13 cellular contexts compared by ENCODE assay signal in genomic region chr17:15384142-15384803, GRCh38. TPM values are rescaled to one million over a fixed set of nuclear protein-coding genes. Genes with fewer than 3 reads are reported as not detected.
DNase-seq lines count a peak whose midpoint lies in the region; ATAC-seq and TF ChIP-seq lines count a peak whose summit lies in the region.
"Had no signal": no experiment of that assay in that cellular context is flagged by ENCODE, and none has a peak within 500 bp of the region (broad histone marks: within the 10 kb centered on the region; RNA-seq: fewer than 3 reads in every experiment).

No MANE protein-coding gene starts in this region.

- H3K9me3 Mint-ChIP-seq in endothelial cell (ENCODE audit: unreplicated experiment) (no peaks in the 10 kb centered on the region), type B pancreatic cell (peaks cover 4% of the 10 kb centered on the region)

- no peak for TF ChIP-seq EP300 in suprapubic skin (IDR thresholded peaks at IDR 0.05)

- no peaks in the 10 kb centered on the region for H3K36me3 ChIP-seq in MG63
- H3K36me3 ChIP-seq in lung (ENCODE audit: control insufficient read depth in 2 of 2, insufficient read depth in 2 of 2, low read length in 2 of 2): no peaks in the 10 kb centered on the region
- no peaks in the 10 kb centered on the region for H3K36me3 ChIP-seq in suprapubic skin

- no peaks in the 10 kb centered on the region for H3K4me1 ChIP-seq in lung (ENCODE audit: control insufficient read depth in 2 of 2, insufficient read depth in 2 of 2, low read length in 2 of 2)
- peaks cover 18% of the 10 kb centered on the region for H3K4me1 ChIP-seq in suprapubic skin

- H3K4me3 ChIP-seq in MG63 (peak overlapping the region; percentile 11; the same call in 1 of the 2 replicates), lung (no peak overlapping the region), suprapubic skin (peak overlapping the region; percentile 35)

- H3K4me1 Mint-ChIP-seq in endothelial cell (ENCODE audit: unreplicated experiment) (peaks cover 11% of the 10 kb centered on the region), type B pancreatic cell (ENCODE audit: unreplicated experiment) (no peaks in the 10 kb centered on the region)

- ATAC-seq in lung (ENCODE audit: insufficient read depth, low FRiP score) (no peak), GM18870 (IDR thresholded peaks at IDR 0.05; ENCODE audit: unreplicated experiment) (no peak)
- ATAC-seq: left colon had no signal

- H3K27me3 ChIP-seq in MG63 (no peaks in the 10 kb centered on the region), lung (ENCODE audit: control insufficient read depth, insufficient read depth) (no peaks in the 10 kb centered on the region), suprapubic skin (no peaks in the 10 kb centered on the region)

- peak overlapping the region; percentile 51 to 64 for H3K27ac ChIP-seq in lung (ENCODE audit: low read depth in 1 of 2, low read length in 1 of 2)
- H3K27ac ChIP-seq in suprapubic skin: peak overlapping the region; percentile 68

- no peaks in the 10 kb centered on the region for H3K9me3 ChIP-seq in MG63
- no peaks in the 10 kb centered on the region for H3K9me3 ChIP-seq in lung (ENCODE audit: control insufficient read depth in 2 of 2, insufficient read depth in 1 of 2, low read length in 1 of 2)
- no peaks in the 10 kb centered on the region for H3K9me3 ChIP-seq in suprapubic skin

- TF ChIP-seq CTCF in endothelial cell (IDR thresholded peaks at IDR 0.05; ENCODE audit: unreplicated experiment) (no peak), lung (IDR thresholded peaks at IDR 0.05; ENCODE audit: control extremely low read depth, extremely low read depth) (no peak), suprapubic skin (IDR thresholded peaks at IDR 0.05) (no peak), type B pancreatic cell (conservative IDR thresholded peaks at IDR 0.05) (no peak)

- H3K27ac Mint-ChIP-seq in endothelial cell (ENCODE audit: unreplicated experiment) (peak overlapping the region; percentile 84), type B pancreatic cell (no peak overlapping the region)

- H3K36me3 Mint-ChIP-seq in endothelial cell (ENCODE audit: low read depth, unreplicated experiment): peaks cover 2% of the 10 kb centered on the region
- H3K36me3 Mint-ChIP-seq in type B pancreatic cell: no peaks in the 10 kb centered on the region

- no peak for TF ChIP-seq POLR2A in suprapubic skin (IDR thresholded peaks at IDR 0.05)

- DNase-seq in MG63 (no peak), endothelial cell (ENCODE audit: low spot score) (no peak), lung (ENCODE audit: low spot score) (peak; percentile 44), suprapubic skin (ENCODE audit: low spot score in 2 of 2) (peak in 1 of 2 donors; percentile 75), ecto neural progenitor cell (ENCODE audit: low spot score) (no peak), type B pancreatic cell (ENCODE audit: extremely low spot score, unreplicated experiment) (no peak)
- DNase-seq in central memory CD4-positive, alpha-beta T cell: no peak
- DNase-seq: activated CD8-positive, alpha-beta memory T cell treated with anti-CD3 and anti-CD28 coated beads, Interleukin-2, amount 50 U/mL, for 4 hours; cortex of kidney; NCI-H1417 treated with DMSO at 0.1 percent for 48 hours; SIG-M5 had no signal

- WGBS in lung, 2 donors: 46 to 55% methylated on average over 10 of the region's 10 CpGs
- WGBS in suprapubic skin: 22% methylated on average over 10 of the region's 10 CpGs

- H3K4me3 Mint-ChIP-seq in endothelial cell (ENCODE audit: unreplicated experiment) (no peak overlapping the region), type B pancreatic cell (no peak overlapping the region)

- peaks cover 1% of the 10 kb centered on the region for H3K27me3 Mint-ChIP-seq in endothelial cell (ENCODE audit: unreplicated experiment)
- peaks cover 8% of the 10 kb centered on the region for H3K27me3 Mint-ChIP-seq in type B pancreatic cell

RNA-seq across cellular contexts. Expression of gene TEKT3, which starts 42.9 kb away (rescaled TPM):
- total RNA-seq in MG63 (2014; rRNA removed; shearing (Covaris generic); ENCODE audit: low replicate concordance): not detected in 2 replicates
- total RNA-seq in endothelial cell (ENCODE audit: unreplicated experiment) (5.8 TPM), lung (1 to 10 TPM; 1.4 to 5.4 TPM), suprapubic skin (not detected), type B pancreatic cell (ENCODE audit: low replicate concordance) (0.56 and 1.3 TPM in 2 replicates)
- polyA plus RNA-seq in lung: 1 to 10 TPM; 1.2 to 1.9 TPM
